In genomic region chr16:85372627-85373372, GRCh38 we compare ENCODE assay signal across 8 cellular contexts.
DNase-seq lines count a peak whose midpoint lies in the region; ATAC-seq, FAIRE-seq and TF ChIP-seq lines count a peak whose summit lies in the region.

No MANE protein-coding gene starts in this region.

- H3K27ac ChIP-seq in ovary, result no peak overlapping the region

- FAIRE-seq in urothelium cell line (lab: Jason Lieb, UNC), result peak; percentile 83

- no peaks in the 10 kb centered on the region for H3K27me3 ChIP-seq in ovary

- H3K4me1 ChIP-seq in ovary (ENCODE audit: insufficient read depth), result peaks cover 12% of the 10 kb centered on the region

- no peaks in the 10 kb centered on the region for H3K36me3 ChIP-seq in ovary

- no peak for TF ChIP-seq EP300 in ovary (IDR thresholded peaks at IDR 0.05)

- peak in 2 of 3 donors; percentile 13 to 29 for DNase-seq in stimulated activated CD4-positive, alpha-beta T cell treated with anti-CD3 and anti-CD28 coated beads, Interleukin-12 subunit alpha, Interleukin-12 subunit beta, amount 100 ng/mL, for 48 hours (ENCODE audit: low read depth in 2 of 3, low spot score in 1 of 3)
- DNase-seq in stimulated activated CD4-positive, alpha-beta T cell treated with anti-CD3 and anti-CD28 coated beads, Interleukin-12 subunit alpha, Interleukin-12 subunit beta, amount 100 ng/mL, for 4 hours, result no peak
- DNase-seq in activated CD8-positive, alpha-beta memory T cell treated with anti-CD3 and anti-CD28 coated beads, Interleukin-2, amount 50 U/mL, for 24 hours (ENCODE audit: extremely low read depth), result peak; percentile 8
- DNase-seq in kidney glomerular epithelial cell (lab: John Stamatoyannopoulos, UW) (peak; percentile 64), urothelium cell line (ENCODE audit: low spot score) (peak; percentile 66), ovary (no peak)

- TF ChIP-seq CTCF in ovary (IDR thresholded peaks at IDR 0.05), result no peak

- H3K9me3 ChIP-seq in ovary, result no peaks in the 10 kb centered on the region

- no peak for ATAC-seq in HG03095 (IDR thresholded peaks at IDR 0.05; ENCODE audit: unreplicated experiment)
- ATAC-seq in GM18867 (IDR thresholded peaks at IDR 0.05; ENCODE audit: unreplicated experiment), result no peak

- TF ChIP-seq POLR2A in ovary (IDR thresholded peaks at IDR 0.05), result no peak

- intact Hi-C loops in ovary (cut with DNase I), result no loop called here

- no peak overlapping the region for H3K4me3 ChIP-seq in ovary

- WGBS in ovary, 3 donors, result 81 to 84% (median 83%) methylated on average over 14 to 15 of the region's 15 CpGs

Comparison
In these comparisons a context has a peak if more than half of its experiments do, and no peak if none do; other contexts are left out.
1. DNase-seq: peak in stimulated activated CD4-positive, alpha-beta T cell treated with anti-CD3 and anti-CD28 coated beads, Interleukin-12 subunit alpha, Interleukin-12 subunit beta, amount 100 ng/mL, for 48 hours (2 of 3), activated CD8-positive, alpha-beta memory T cell treated with anti-CD3 and anti-CD28 coated beads, Interleukin-2, amount 50 U/mL, for 24 hours (single experiment), kidney glomerular epithelial cell (single experiment) and urothelium cell line (single experiment); none in stimulated activated CD4-positive, alpha-beta T cell treated with anti-CD3 and anti-CD28 coated beads, Interleukin-12 subunit alpha, Interleukin-12 subunit beta, amount 100 ng/mL, for 4 hours (single experiment) and ovary (0 of 5).